ENCODE assay signal across 1 cellular context in the genomic region with DNA sequence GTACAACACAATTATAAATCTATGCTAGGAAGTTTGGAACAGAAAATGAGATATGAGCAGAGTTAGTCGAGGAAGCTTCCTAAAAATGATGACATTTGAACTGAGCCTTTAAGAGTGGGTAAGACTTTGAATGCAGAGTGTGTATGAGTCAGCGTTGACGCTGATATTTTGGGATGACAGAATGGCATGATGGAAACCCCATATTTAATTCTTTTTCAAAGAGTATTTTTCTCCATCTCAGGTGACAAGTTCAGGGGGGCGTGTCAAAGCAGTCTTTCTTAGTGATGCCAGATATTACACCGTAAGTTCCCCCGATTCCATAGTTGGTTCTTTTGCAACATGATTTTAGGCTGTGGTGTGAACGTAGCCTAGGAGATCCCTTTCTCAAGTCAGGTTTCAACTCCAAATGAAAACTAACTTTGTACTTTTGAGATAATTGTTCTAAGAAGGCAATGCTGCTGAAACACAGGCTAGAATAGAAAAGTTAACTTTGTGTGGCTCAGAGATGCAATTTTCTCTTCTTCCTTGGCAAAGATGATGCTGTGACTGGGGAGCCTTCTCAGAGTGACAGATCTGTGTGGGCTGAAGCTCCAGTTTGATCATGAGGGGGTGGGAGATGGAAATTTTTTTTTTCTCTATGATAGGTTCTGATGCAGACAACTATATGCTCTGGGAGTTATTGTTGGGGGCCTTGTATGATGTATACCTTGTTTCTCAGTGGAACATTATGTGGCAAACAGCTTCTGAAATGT.
TF ChIP-seq lines count a peak whose summit lies in the region.

No MANE protein-coding gene starts in this region.

TF ChIP-seq in K562, 482 proteins besides CTCF, POLR2A, EP300 and RAD21:
- no peak for TF ChIP-seq SRSF7 (optimal IDR thresholded peaks at IDR 0.05; ENCODE audit: low read depth, low read length)
- no peak for TF ChIP-seq SAP30 (IDR thresholded peaks at IDR 0.05; ENCODE audit: borderline replicate concordance, insufficient read depth, low read depth, low read length, poor library complexity, severe bottlenecking)
- TF ChIP-seq POLR2H (tag; IDR thresholded peaks at IDR 0.05; ENCODE audit: low read depth) = no peak
- no peak for TF ChIP-seq ZKSCAN8 (CRISPR knock-in tag; IDR thresholded peaks at IDR 0.05)
- TF ChIP-seq POLR2G (IDR thresholded peaks at IDR 0.05; ENCODE audit: low read depth, low read length) = no peak
- TF ChIP-seq FOSL1 (tag; conservative IDR thresholded peaks at IDR 0.05) = 0 out of 2 replicates have a peak, but pooled peaks have one; percentile 33
- TF ChIP-seq COPS2 (conservative IDR thresholded peaks at IDR 0.05) = no peak
- TF ChIP-seq, protein P1, sequence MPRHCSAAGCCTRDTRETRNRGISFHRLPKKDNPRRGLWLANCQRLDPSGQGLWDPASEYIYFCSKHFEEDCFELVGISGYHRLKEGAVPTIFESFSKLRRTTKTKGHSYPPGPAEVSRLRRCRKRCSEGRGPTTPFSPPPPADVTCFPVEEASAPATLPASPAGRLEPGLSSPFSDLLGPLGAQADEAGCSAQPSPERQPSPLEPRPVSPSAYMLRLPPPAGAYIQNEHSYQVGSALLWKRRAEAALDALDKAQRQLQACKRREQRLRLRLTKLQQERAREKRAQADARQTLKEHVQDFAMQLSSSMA (CRISPR knock-in tag; IDR thresholded peaks at IDR 0.05) = no peak
- no peak for TF ChIP-seq SIX5 (IDR thresholded peaks at IDR 0.05; ENCODE audit: borderline replicate concordance in 1 of 2, insufficient read depth in 1 of 2, low read depth in 1 of 2, low read length in 2 of 2)
- TF ChIP-seq FOXM1 (IDR thresholded peaks at IDR 0.05; ENCODE audit: low read depth) = no peak
- no peak for TF ChIP-seq FOXM1 (CRISPR knock-in tag; IDR thresholded peaks at IDR 0.05; ENCODE audit: low read depth)
- TF ChIP-seq, protein P2, sequence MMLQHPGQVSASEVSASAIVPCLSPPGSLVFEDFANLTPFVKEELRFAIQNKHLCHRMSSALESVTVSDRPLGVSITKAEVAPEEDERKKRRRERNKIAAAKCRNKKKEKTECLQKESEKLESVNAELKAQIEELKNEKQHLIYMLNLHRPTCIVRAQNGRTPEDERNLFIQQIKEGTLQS (IDR thresholded peaks at IDR 0.05) = peak; percentile 36
- TF ChIP-seq, protein P2 (CRISPR knock-in tag; conservative IDR thresholded peaks at IDR 0.05) = no peak
- TF ChIP-seq SREBF2 (CRISPR knock-in tag; IDR thresholded peaks at IDR 0.05) = no peak
- TF ChIP-seq, protein P3, sequence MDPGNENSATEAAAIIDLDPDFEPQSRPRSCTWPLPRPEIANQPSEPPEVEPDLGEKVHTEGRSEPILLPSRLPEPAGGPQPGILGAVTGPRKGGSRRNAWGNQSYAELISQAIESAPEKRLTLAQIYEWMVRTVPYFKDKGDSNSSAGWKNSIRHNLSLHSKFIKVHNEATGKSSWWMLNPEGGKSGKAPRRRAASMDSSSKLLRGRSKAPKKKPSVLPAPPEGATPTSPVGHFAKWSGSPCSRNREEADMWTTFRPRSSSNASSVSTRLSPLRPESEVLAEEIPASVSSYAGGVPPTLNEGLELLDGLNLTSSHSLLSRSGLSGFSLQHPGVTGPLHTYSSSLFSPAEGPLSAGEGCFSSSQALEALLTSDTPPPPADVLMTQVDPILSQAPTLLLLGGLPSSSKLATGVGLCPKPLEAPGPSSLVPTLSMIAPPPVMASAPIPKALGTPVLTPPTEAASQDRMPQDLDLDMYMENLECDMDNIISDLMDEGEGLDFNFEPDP (CRISPR knock-in tag; IDR thresholded peaks at IDR 0.05) = no peak
- no peak for TF ChIP-seq MEF2D (tag; conservative IDR thresholded peaks at IDR 0.05; ENCODE audit: low read depth)
- TF ChIP-seq FOXP1 (CRISPR knock-in tag; IDR thresholded peaks at IDR 0.05) = no peak
- no peak for TF ChIP-seq RBM39 (optimal IDR thresholded peaks at IDR 0.05; ENCODE audit: low read depth, low read length)
